In the genomic region with DNA sequence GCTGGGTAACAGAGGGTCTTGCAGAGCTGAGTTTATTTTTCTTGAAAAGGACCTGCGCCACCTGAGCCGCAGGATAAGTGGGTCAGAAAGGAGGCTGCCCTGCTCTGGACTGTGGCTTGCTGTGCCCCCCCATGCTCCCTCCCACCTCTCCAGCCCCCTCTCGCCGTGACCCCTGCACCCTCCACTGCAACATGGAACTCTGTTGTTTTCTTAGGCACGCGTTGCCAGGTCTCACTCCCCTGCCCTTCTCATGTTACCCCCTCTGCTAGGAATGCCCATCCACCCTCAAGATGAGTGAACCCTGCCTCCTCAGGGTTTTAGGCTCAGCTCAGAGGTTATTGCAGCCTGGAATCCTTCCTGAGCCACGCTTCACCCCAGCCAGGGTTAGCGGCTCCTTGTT, we compare ENCODE assay signal across 23 cellular contexts. TPM values are rescaled to one million over a fixed set of nuclear protein-coding genes. Genes with fewer than 3 reads are reported as not detected.
DNase-seq lines count a peak whose midpoint lies in the region; ATAC-seq and TF ChIP-seq lines count a peak whose summit lies in the region.
"Had no signal": no experiment of that assay in that cellular context is flagged by ENCODE, and none has a peak within 500 bp of the region (broad histone marks: within the 10 kb centered on the region; RNA-seq: fewer than 3 reads in every experiment).

No MANE protein-coding gene starts in this region.

- peak; percentile 26 for DNase-seq in NCI-H2029 (lab: John Stamatoyannopoulos, UW)
- no peak for DNase-seq in NCI-H2029 treated with DMSO at 0.1 percent for 48 hours (lab: John Stamatoyannopoulos, UW)
- no peak for DNase-seq in activated T-helper 1 cell treated with anti-CD3 and anti-CD28 coated beads, Interleukin-12 subunit alpha, Interleukin-12 subunit beta, Interleukin-2, Interleukin-4 antibody, amounts not matched to agents 30 ng/mL and 10 ng/mL and 1 ng/mL, durations not matched to agents 14 hours and 24 hours and 36 hours (ENCODE audit: low spot score)
- peak; percentile 47 for DNase-seq in mesendoderm
- no peak for DNase-seq in upper lobe of left lung
- no peak for DNase-seq in mammary epithelial cell
- DNase-seq: 8988T; activated CD4-positive, CD25-positive, alpha-beta regulatory T cell treated with anti-CD3 and anti-CD28 coated beads, Interleukin-2, amount 50 U/mL, for 72 hours; BE2C; cerebellar nuclear complex; GDM1; hippocampal formation; NCI-H2107; NCI-H526; stimulated activated CD4-positive, alpha-beta T cell treated with anti-CD3 and anti-CD28 coated beads, Interleukin-4, amount 100 ng/mL, for 24 hours; substantia nigra had no signal

- TF ChIP-seq EP300 in upper lobe of left lung (IDR thresholded peaks at IDR 0.05), result no peak

- H4K8ac ChIP-seq in mesendoderm (ENCODE audit: low read depth, low read length), result no peak overlapping the region

- dilution Hi-C loops in mammary epithelial cell (cut with HindIII; ENCODE audit: low sequenced_read_pairs), result loop anchor here (5.0 kb wide), 3 partner anchors 46 to 94 kb away; no protein-coding TSS in a partner anchor

- peak overlapping the region; percentile 36 for H3K27ac Mint-ChIP-seq in activated T-helper 1 cell treated with anti-CD3 and anti-CD28 coated beads, Interleukin-12 subunit alpha, Interleukin-12 subunit beta, Interleukin-2, Interleukin-4 antibody, amounts not matched to agents 30 ng/mL and 10 ng/mL and 1 ng/mL, durations not matched to agents 14 hours and 24 hours and 36 hours
- H3K27ac Mint-ChIP-seq: activated T-helper 2 cell treated with anti-CD3 and anti-CD28 coated beads, Interferon-gamma antibody, Interleukin-2, Interleukin-4, amounts not matched to agents 10 μg/mL and 5 μg/mL and 100 μg/mL, durations not matched to agents 14 hours and 24 hours and 36 hours had no signal

- in situ Hi-C loops in mammary epithelial cell (cut with MboI; ENCODE audit: low sequenced_read_pairs in 2 of 2), result no loop called here

- H3K27me3 ChIP-seq in mesendoderm (ENCODE audit: insufficient read depth, low read length, poor library complexity), result no peaks in the 10 kb centered on the region
- no peaks in the 10 kb centered on the region for H3K27me3 ChIP-seq in upper lobe of left lung
- H3K27me3 ChIP-seq in mammary epithelial cell (ENCODE audit: insufficient read depth, low read length), result no peaks in the 10 kb centered on the region
- H3K27me3 ChIP-seq: BE2C, ovary, SJSA1 had no signal

- no peaks in the 10 kb centered on the region for H4K20me1 ChIP-seq in mammary epithelial cell (ENCODE audit: insufficient read depth, low read length)

- no peak overlapping the region for H4K5ac ChIP-seq in mesendoderm (ENCODE audit: low read length)

- no peaks in the 10 kb centered on the region for H3K36me3 ChIP-seq in mesendoderm (ENCODE audit: control insufficient read depth, insufficient read depth, low read length)
- H3K36me3 ChIP-seq in upper lobe of left lung, result no peaks in the 10 kb centered on the region
- no peaks in the 10 kb centered on the region for H3K36me3 ChIP-seq in mammary epithelial cell (ENCODE audit: insufficient read depth, low read length)
- H3K36me3 ChIP-seq: BE2C, ovary, SJSA1 had no signal

- no peak overlapping the region for H2BK5ac ChIP-seq in mesendoderm (ENCODE audit: low read length)

- no peaks in the 10 kb centered on the region for H3K27me3 Mint-ChIP-seq in activated T-helper 1 cell treated with anti-CD3 and anti-CD28 coated beads, Interleukin-12 subunit alpha, Interleukin-12 subunit beta, Interleukin-2, Interleukin-4 antibody, amounts not matched to agents 30 ng/mL and 10 ng/mL and 1 ng/mL, durations not matched to agents 14 hours and 24 hours and 36 hours (ENCODE audit: insufficient read depth)

- no peak for TF ChIP-seq CTCF in upper lobe of left lung (IDR thresholded peaks at IDR 0.05)
- TF ChIP-seq CTCF in mammary epithelial cell (conservative IDR thresholded peaks at IDR 0.05 in 1 of 2, IDR thresholded peaks at IDR 0.05 in 1 of 2; ENCODE audit: extremely low read depth in 1 of 2, insufficient read depth in 1 of 2, low read depth in 1 of 2, low read length in 2 of 2), result no peak

- no peak overlapping the region for H2AK5ac ChIP-seq in mesendoderm (ENCODE audit: low read length)

- H3K9me3 Mint-ChIP-seq in activated T-helper 1 cell treated with anti-CD3 and anti-CD28 coated beads, Interleukin-12 subunit alpha, Interleukin-12 subunit beta, Interleukin-2, Interleukin-4 antibody, amounts not matched to agents 30 ng/mL and 10 ng/mL and 1 ng/mL, durations not matched to agents 14 hours and 24 hours and 36 hours, result peaks cover 4% of the 10 kb centered on the region
- H3K9me3 Mint-ChIP-seq: activated T-helper 2 cell treated with anti-CD3 and anti-CD28 coated beads, Interferon-gamma antibody, Interleukin-2, Interleukin-4, amounts not matched to agents 10 μg/mL and 5 μg/mL and 100 μg/mL, durations not matched to agents 14 hours and 24 hours and 36 hours had no signal

- no peak overlapping the region for H3K23ac ChIP-seq in mesendoderm (ENCODE audit: low read length)

- no peak overlapping the region for H2BK120ac ChIP-seq in mesendoderm (ENCODE audit: low read depth, low read length)

- H3K9me3 ChIP-seq in upper lobe of left lung (no peaks in the 10 kb centered on the region), mammary epithelial cell (replicated peaks; ENCODE audit: insufficient read depth, low read length) (no peaks in the 10 kb centered on the region)
- H3K9me3 ChIP-seq: BE2C, ovary, SJSA1 had no signal

- H3K9ac ChIP-seq in mesendoderm (ENCODE audit: low read length) (peak overlapping the region; percentile 6), mammary epithelial cell (ENCODE audit: insufficient read depth, low read length) (no peak overlapping the region)
- H3K9ac ChIP-seq: KMS-11 had no signal

- intact Hi-C loops in activated T-helper 1 cell treated with anti-CD3 and anti-CD28 coated beads, Interleukin-12 subunit alpha, Interleukin-12 subunit beta, Interleukin-2, Interleukin-4 antibody, amounts not matched to agents 30 ng/mL and 10 ng/mL and 1 ng/mL, durations not matched to agents 14 hours and 24 hours and 36 hours (cut with micrococcal nuclease), result no loop called here
- intact Hi-C loops in mammary epithelial cell (cut with micrococcal nuclease), result no loop called here

- H2AFZ ChIP-seq in mammary epithelial cell (ENCODE audit: low read depth, low read length), result no peak overlapping the region

- no peak overlapping the region for H3K4me3 Mint-ChIP-seq in activated T-helper 1 cell treated with anti-CD3 and anti-CD28 coated beads, Interleukin-12 subunit alpha, Interleukin-12 subunit beta, Interleukin-2, Interleukin-4 antibody, amounts not matched to agents 30 ng/mL and 10 ng/mL and 1 ng/mL, durations not matched to agents 14 hours and 24 hours and 36 hours

- no peak overlapping the region for H3K4ac ChIP-seq in mesendoderm (ENCODE audit: low read depth, low read length)

- H3K79me2 ChIP-seq in mesendoderm (ENCODE audit: control insufficient read depth, insufficient read depth, low read length), result no peaks in the 10 kb centered on the region
- no peaks in the 10 kb centered on the region for H3K79me2 ChIP-seq in mammary epithelial cell (ENCODE audit: insufficient read depth, low read length)

- no peak overlapping the region for H3K27ac ChIP-seq in mesendoderm (ENCODE audit: low read depth, low read length)
- H3K27ac ChIP-seq in upper lobe of left lung, result peak overlapping the region; percentile 8 to 67 (median 26)
- no peak overlapping the region for H3K27ac ChIP-seq in mammary epithelial cell (ENCODE audit: insufficient read depth, low read depth, low read length)
- H3K27ac ChIP-seq: KMS-11, ovary, SJSA1 had no signal

- H3K36me3 Mint-ChIP-seq in activated T-helper 1 cell treated with anti-CD3 and anti-CD28 coated beads, Interleukin-12 subunit alpha, Interleukin-12 subunit beta, Interleukin-2, Interleukin-4 antibody, amounts not matched to agents 30 ng/mL and 10 ng/mL and 1 ng/mL, durations not matched to agents 14 hours and 24 hours and 36 hours (ENCODE audit: low read depth), result peaks cover 2% of the 10 kb centered on the region

- H3K4me2 ChIP-seq in mesendoderm (ENCODE audit: low read length) (no peak overlapping the region), mammary epithelial cell (ENCODE audit: insufficient read depth, low read depth, low read length) (no peak overlapping the region)
- H3K4me2 ChIP-seq: KMS-11 had no signal

- ATAC-seq in upper lobe of left lung (ENCODE audit: low FRiP score in 2 of 2) (peak in 1 of 2 donors; percentile 30), GM18909 (IDR thresholded peaks at IDR 0.05; ENCODE audit: poor library complexity, unreplicated experiment) (no peak), HG03159 (IDR thresholded peaks at IDR 0.05; ENCODE audit: unreplicated experiment) (no peak)

- no peak for TF ChIP-seq POLR2A in upper lobe of left lung (IDR thresholded peaks at IDR 0.05)

- CTCF ChIA-PET in mammary epithelial cell (lab: Charles Lee; ENCODE audit: low non-redundant PET), result no interaction called here

- H3K18ac ChIP-seq in mesendoderm (ENCODE audit: low read length), result no peak overlapping the region

- no CpG with 5 or more reads among the region's 8 CpGs for WGBS in mesendoderm (ENCODE audit: extremely low coverage, insufficient coverage, low lambda C conversion rate)
- 40 to 42% methylated on average over 8 of the region's 8 CpGs for WGBS in upper lobe of left lung, 2 donors
- 89% methylated on average over 6 of the region's 8 CpGs for WGBS in mammary epithelial cell (ENCODE audit: low coverage, missing lambda C conversion rate)

- H3K4me3 ChIP-seq in mesendoderm (ENCODE audit: low read length) (no peak overlapping the region), upper lobe of left lung (no peak overlapping the region), mammary epithelial cell (replicated peaks in 1 of 3; ENCODE audit: insufficient read depth in 1 of 3, low read depth in 2 of 3, low read length in 3 of 3) (no peak overlapping the region)
- H3K4me3 ChIP-seq: ovary, SJSA1, skin epidermis had no signal

- H3K4me1 Mint-ChIP-seq in activated T-helper 1 cell treated with anti-CD3 and anti-CD28 coated beads, Interleukin-12 subunit alpha, Interleukin-12 subunit beta, Interleukin-2, Interleukin-4 antibody, amounts not matched to agents 30 ng/mL and 10 ng/mL and 1 ng/mL, durations not matched to agents 14 hours and 24 hours and 36 hours (ENCODE audit: low read depth), result peaks cover 57% of the 10 kb centered on the region

- H2BK15ac ChIP-seq in mesendoderm (replicated peaks; ENCODE audit: low read depth), result no peak overlapping the region

- BruUV-seq in mammary epithelial cell (replicated peaks; lab: Mats Ljungman, UMichigan), result no TSS peak

- H3K56ac ChIP-seq in mesendoderm (ENCODE audit: low read length), result peak overlapping the region; percentile 0

- no peaks in the 10 kb centered on the region for H3K79me1 ChIP-seq in mesendoderm (ENCODE audit: low read length)

- H3K4me1 ChIP-seq in mesendoderm (ENCODE audit: control insufficient read depth, low read depth, low read length) (peaks cover 18% of the 10 kb centered on the region), upper lobe of left lung (peaks cover 15 to 40% (median 18%) of the 10 kb centered on the region in 4 donors), mammary epithelial cell (ENCODE audit: insufficient read depth, low read length) (no peaks in the 10 kb centered on the region)
- H3K4me1 ChIP-seq: BE2C had no signal

RNA-seq across cellular contexts. Expression of gene ETS1, which starts 10.8 kb away (rescaled TPM):
- total RNA-seq in activated T-helper 1 cell treated with anti-CD3 and anti-CD28 coated beads, Interleukin-12 subunit alpha, Interleukin-12 subunit beta, Interleukin-2, Interleukin-4 antibody, amounts not matched to agents 30 ng/mL and 10 ng/mL and 1 ng/mL, durations not matched to agents 14 hours and 24 hours and 36 hours, result 609 and 619 TPM in 2 replicates
- 23.7 TPM for polyA plus RNA-seq in mesendoderm (2013, experiment 1 of 2)
- 24.2 TPM for polyA plus RNA-seq in mesendoderm (2013, experiment 2 of 2)
- total RNA-seq in upper lobe of left lung, result 100 to 1,000 TPM in 1 of 6 donors, 10 to 100 TPM in 5; 29.3 to 107 (median 79.0) TPM
- 100 to 1,000 TPM in 1 of 2 donors, 10 to 100 TPM in 1; 53.0 to 115 TPM for total RNA-seq in mammary epithelial cell
- polyA plus RNA-seq in mammary epithelial cell, result 40.7 TPM
- 71.6 TPM for polyA minus RNA-seq in mammary epithelial cell

Comparison
In these comparisons a context has a peak if more than half of its experiments do, and no peak if none do; other contexts are left out.
1. DNase-seq: peak in NCI-H2029 (single experiment) and mesendoderm (single experiment); none in NCI-H2029 treated with DMSO at 0.1 percent for 48 hours (single experiment), activated T-helper 1 cell treated with anti-CD3 and anti-CD28 coated beads, Interleukin-12 subunit alpha, Interleukin-12 subunit beta, Interleukin-2, Interleukin-4 antibody, amounts not matched to agents 30 ng/mL and 10 ng/mL and 1 ng/mL, durations not matched to agents 14 hours and 24 hours and 36 hours (single experiment), upper lobe of left lung (0 of 2) and mammary epithelial cell (single experiment).
2. H3K27ac ChIP-seq: peak in upper lobe of left lung (4 of 4); none in mesendoderm (single experiment) and mammary epithelial cell (single experiment).